Comparison of ENCODE assay signal across 2 cellular contexts in genomic region chr18:48832961-48833700, GRCh38.
TF ChIP-seq lines count a peak whose summit lies in the region.

No MANE protein-coding gene starts in this region.

TF ChIP-seq in IMR-90, 13 proteins besides CTCF, POLR2A, EP300 and RAD21 (continued from another document):
- TF ChIP-seq FOS (IDR thresholded peaks at IDR 0.05; ENCODE audit: low read depth, low read length) = no peak
- TF ChIP-seq SMC3 (IDR thresholded peaks at IDR 0.05; ENCODE audit: low read depth, low read length) = no peak
- TF ChIP-seq MAFK (IDR thresholded peaks at IDR 0.05; ENCODE audit: low read depth, low read length) = no peak
- TF ChIP-seq MAZ (IDR thresholded peaks at IDR 0.05; ENCODE audit: borderline replicate concordance, low read depth, low read length) = no peak
- TF ChIP-seq MXI1 (IDR thresholded peaks at IDR 0.05; ENCODE audit: borderline replicate concordance, low read depth, low read length) = no peak
- TF ChIP-seq CEBPB (IDR thresholded peaks at IDR 0.05; ENCODE audit: low read depth, low read length) = no peak
- TF ChIP-seq USF2 (IDR thresholded peaks at IDR 0.05; ENCODE audit: low read depth, low read length) = no peak
- TF ChIP-seq BHLHE40 (IDR thresholded peaks at IDR 0.05; ENCODE audit: low read depth, low read length) = no peak
- no peak for TF ChIP-seq RFX5 (IDR thresholded peaks at IDR 0.05; ENCODE audit: low read depth, low read length)

TF ChIP-seq in HEK293T, 16 proteins besides CTCF, POLR2A, EP300 and RAD21 (continued from another document):
- TF ChIP-seq TARDBP (IDR thresholded peaks at IDR 0.05) = no peak
- TF ChIP-seq FOXM1 (IDR thresholded peaks at IDR 0.05; ENCODE audit: borderline replicate concordance) = no peak
- TF ChIP-seq ARNT (IDR thresholded peaks at IDR 0.05) = no peak
- TF ChIP-seq SUZ12 (IDR thresholded peaks at IDR 0.05) = no peak
- TF ChIP-seq L3MBTL2 (conservative IDR thresholded peaks at IDR 0.05) = no peak
- TF ChIP-seq SP1 (IDR thresholded peaks at IDR 0.05) = no peak
- TF ChIP-seq HDGF (IDR thresholded peaks at IDR 0.05; ENCODE audit: borderline replicate concordance) = no peak
- TF ChIP-seq PKNOX1 (IDR thresholded peaks at IDR 0.05) = no peak
- TF ChIP-seq FOXK2 (IDR thresholded peaks at IDR 0.05) = no peak
- TF ChIP-seq BHLHE40 (IDR thresholded peaks at IDR 0.05; ENCODE audit: borderline replicate concordance) = no peak
- no peak for TF ChIP-seq FOXA1 (IDR thresholded peaks at IDR 0.05)
- no peak for TF ChIP-seq ZNF384 (IDR thresholded peaks at IDR 0.05)
- TF ChIP-seq ELF4 (IDR thresholded peaks at IDR 0.05) = no peak
- TF ChIP-seq LEF1 (IDR thresholded peaks at IDR 0.05; ENCODE audit: borderline replicate concordance) = no peak
- TF ChIP-seq CTBP1 (IDR thresholded peaks at IDR 0.05; ENCODE audit: borderline replicate concordance) = no peak
